ENCODE assay signal across 28 cellular contexts in the genomic region with DNA sequence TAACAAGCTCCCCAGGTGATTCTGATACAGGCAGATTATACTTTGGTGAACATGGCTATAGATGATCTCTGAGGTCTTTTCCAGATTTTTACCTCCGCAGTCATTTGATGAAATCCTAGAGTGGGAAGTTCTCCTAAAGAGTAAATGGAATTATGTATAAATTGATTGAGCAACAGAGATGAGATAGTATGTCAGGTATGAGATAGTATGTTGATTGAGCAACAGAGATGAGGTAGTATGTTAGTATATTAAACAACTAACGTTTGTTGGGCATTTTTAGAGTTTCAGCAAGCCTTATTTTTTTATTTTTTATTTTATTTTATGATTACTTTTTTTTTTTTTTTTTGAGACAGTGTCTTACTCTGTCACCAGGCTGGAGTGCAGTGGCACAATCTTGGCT.
"Had no signal": no experiment of that assay in that cellular context is flagged by ENCODE, and none has a peak within 500 bp of the region (broad histone marks: within the 10 kb centered on the region; RNA-seq: fewer than 3 reads in every experiment).

No MANE protein-coding gene starts in this region.

- H3K27ac ChIP-seq: colonic mucosa, coronary artery, dorsolateral prefrontal cortex, epithelial cell of prostate, esophagus muscularis mucosa, esophagus squamous epithelium, foreskin keratinocyte, gastrocnemius medialis, gastroesophageal sphincter, heart left ventricle, heart right ventricle had no signal

- H3K36me3 ChIP-seq: colonic mucosa, esophagus muscularis mucosa, esophagus squamous epithelium, gastrocnemius medialis, gastroesophageal sphincter, heart left ventricle, heart right ventricle had no signal

- H3K9me3 Mint-ChIP-seq: dendritic cell treated with granulocyte-macrophage colony-stimulating factor and Interleukin-4, amounts not matched to agents 40 ng/mL and 50 ng/mL, for 4 days; endodermal cell had no signal

- H3K27me3 Mint-ChIP-seq: dendritic cell treated with granulocyte-macrophage colony-stimulating factor and Interleukin-4, amounts not matched to agents 40 ng/mL and 50 ng/mL, for 4 days; effector memory CD8-positive, alpha-beta T cell had no signal

- H3K4me1 ChIP-seq: colonic mucosa, esophagus muscularis mucosa, esophagus squamous epithelium, foreskin keratinocyte, gastrocnemius medialis, gastroesophageal sphincter, heart left ventricle, heart right ventricle had no signal

- H3K4me3 Mint-ChIP-seq: dendritic cell treated with granulocyte-macrophage colony-stimulating factor and Interleukin-4, amounts not matched to agents 40 ng/mL and 50 ng/mL, for 4 days; effector memory CD8-positive, alpha-beta T cell; endodermal cell had no signal

- ATAC-seq: effector memory CD8-positive, alpha-beta T cell; esophagus mucosa; foreskin keratinocyte; gastrocnemius medialis; gastroesophageal sphincter; heart left ventricle; heart right ventricle had no signal

- FAIRE-seq: colon, endometrium, frontal cortex had no signal

- DNase-seq: colonic mucosa; cortex of kidney; dermis blood vessel endothelial cell; dorsolateral prefrontal cortex; effector CD4-positive, alpha-beta T cell; effector CD8-positive, alpha-beta T cell; effector memory CD4-positive, alpha-beta T cell; effector memory CD8-positive, alpha-beta T cell; endodermal cell; erythroblast; esophagus squamous epithelium; foreskin fibroblast; foreskin keratinocyte; foreskin melanocyte; gastrocnemius medialis; glutamatergic neuron; head of caudate nucleus; heart left ventricle; heart right ventricle had no signal

- H3K27ac Mint-ChIP-seq: dendritic cell treated with granulocyte-macrophage colony-stimulating factor and Interleukin-4, amounts not matched to agents 40 ng/mL and 50 ng/mL, for 4 days; effector memory CD8-positive, alpha-beta T cell; endodermal cell had no signal

- H3K4me3 ChIP-seq: colonic mucosa, coronary artery, dorsolateral prefrontal cortex, esophagus muscularis mucosa, esophagus squamous epithelium, gastrocnemius medialis, gastroesophageal sphincter, heart left ventricle, heart right ventricle had no signal

- H3K27me3 ChIP-seq: colonic mucosa, dorsolateral prefrontal cortex, esophagus muscularis mucosa, esophagus squamous epithelium, foreskin keratinocyte, gastrocnemius medialis, gastroesophageal sphincter, heart left ventricle, heart right ventricle had no signal
